27 cellular contexts compared by ENCODE assay signal in the genomic region with DNA sequence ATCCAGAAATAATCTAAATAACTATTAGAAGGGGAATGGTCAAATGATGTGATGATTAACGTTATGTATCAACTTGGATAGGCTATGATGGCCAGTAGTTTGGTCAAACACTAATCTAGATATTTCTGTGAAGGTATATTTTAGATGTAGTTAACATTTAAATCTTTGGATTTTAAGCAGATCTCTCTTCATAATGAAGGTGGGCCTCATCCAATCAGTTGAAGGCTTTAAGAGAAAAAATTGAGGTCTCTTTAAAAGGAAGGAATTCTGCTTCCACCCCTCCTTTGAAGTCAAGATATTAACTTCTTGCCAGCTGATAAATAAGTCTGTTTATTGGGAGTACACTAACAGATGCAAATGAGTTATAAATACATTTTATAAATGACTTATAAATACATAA.
"Had no signal": no experiment of that assay in that cellular context is flagged by ENCODE, and none has a peak within 500 bp of the region (broad histone marks: within the 10 kb centered on the region; RNA-seq: fewer than 3 reads in every experiment).

No MANE protein-coding gene starts in this region.

- FAIRE-seq: colon, endothelial cell of umbilical vein had no signal

- H3K4me3 ChIP-seq: colonic mucosa, coronary artery, dorsolateral prefrontal cortex, esophagus muscularis mucosa, esophagus squamous epithelium, gastrocnemius medialis, gastroesophageal sphincter, heart left ventricle, heart right ventricle, hepatocyte had no signal

- H3K79me2 ChIP-seq: hepatocyte had no signal

- H3K9me3 ChIP-seq: colonic mucosa, esophagus muscularis mucosa, esophagus squamous epithelium, gastrocnemius medialis, gastroesophageal sphincter had no signal

- H3K4me2 ChIP-seq: hepatocyte had no signal

- H3K27ac ChIP-seq: colonic mucosa, coronary artery, dorsolateral prefrontal cortex, epithelial cell of prostate, esophagus muscularis mucosa, esophagus squamous epithelium, foreskin keratinocyte, gastrocnemius medialis, gastroesophageal sphincter, heart left ventricle, heart right ventricle, hepatocyte had no signal

- ATAC-seq: effector memory CD8-positive, alpha-beta T cell; esophagus mucosa; foreskin keratinocyte; gastrocnemius medialis; gastroesophageal sphincter; heart left ventricle; heart right ventricle had no signal

- H3K36me3 ChIP-seq: colonic mucosa, esophagus muscularis mucosa, esophagus squamous epithelium, gastrocnemius medialis, gastroesophageal sphincter, heart left ventricle, heart right ventricle had no signal

- H2AFZ ChIP-seq: hepatocyte had no signal

- H3K27me3 ChIP-seq: colonic mucosa, dorsolateral prefrontal cortex, esophagus muscularis mucosa, esophagus squamous epithelium, foreskin keratinocyte, gastrocnemius medialis, gastroesophageal sphincter, heart left ventricle, heart right ventricle, hepatocyte had no signal

- H3K4me1 ChIP-seq: colonic mucosa, esophagus muscularis mucosa, esophagus squamous epithelium, gastrocnemius medialis, gastroesophageal sphincter, heart left ventricle, heart right ventricle had no signal

- DNase-seq: colonic mucosa; cortex of kidney; dermis blood vessel endothelial cell; dorsolateral prefrontal cortex; effector CD4-positive, alpha-beta T cell; effector CD8-positive, alpha-beta T cell; effector memory CD4-positive, alpha-beta T cell; effector memory CD8-positive, alpha-beta T cell; endodermal cell; erythroblast; esophagus squamous epithelium; foreskin fibroblast; foreskin keratinocyte; foreskin melanocyte; gastrocnemius medialis; glutamatergic neuron; head of caudate nucleus; heart left ventricle; heart right ventricle had no signal
